Comparison of ENCODE assay signal across 8 cellular contexts in genomic region chr19:3970808-3971598, GRCh38. TPM values are rescaled to one million over a fixed set of nuclear protein-coding genes. Genes with fewer than 3 reads are reported as not detected.
A peak's percentile ranks its signal among the peaks of the same experiment; 100 is the strongest.
DNase-seq lines count a peak whose midpoint lies in the region; ATAC-seq, FAIRE-seq and TF ChIP-seq lines count a peak whose summit lies in the region.

TSS of gene DAPK3 (minus strand) at chr19:3971099. CDS start at chr19:3969735, 1,364 bp downstream.

- intact Hi-C loops in kidney (cut with DNase I) = no loop called here

- peak within 1 kb of the TSS; percentile 83 to 92 for H3K27ac ChIP-seq in kidney (ENCODE audit: low read depth in 2 of 2, low read length in 2 of 2)

- H3K9me3 ChIP-seq in kidney (ENCODE audit: control insufficient read depth in 1 of 2, low read length in 2 of 2) = no peaks in the 10 kb centered on the region

- H3K36me3 ChIP-seq in kidney (ENCODE audit: control insufficient read depth in 1 of 2, insufficient read depth in 2 of 2, low read length in 2 of 2) = peaks cover 4 to 12% of the 10 kb centered on the region in 2 donors

- FAIRE-seq in kidney (lab: Jason Lieb, UNC) = peak; percentile 47

- TF ChIP-seq CTCF in AG10803 (conservative IDR thresholded peaks at IDR 0.05; ENCODE audit: low read length) = no peak
- no peak for TF ChIP-seq CTCF in kidney (IDR thresholded peaks at IDR 0.05; ENCODE audit: borderline replicate concordance, extremely low read depth, insufficient read depth)

- peak within 1 kb of the TSS; percentile 62 to 85 for H3K9ac ChIP-seq in kidney (ENCODE audit: low read length in 2 of 2)

- H3K4me3 ChIP-seq in AG10803 (ENCODE audit: low read length) (peak within 1 kb of the TSS; percentile 94), kidney (ENCODE audit: low read length in 2 of 2) (peak within 1 kb of the TSS; percentile 24 to 75)

- H3K4me1 ChIP-seq in kidney (ENCODE audit: control insufficient read depth in 1 of 2, insufficient read depth in 1 of 2, low read depth in 1 of 2, low read length in 2 of 2) = peaks cover 5 to 12% of the 10 kb centered on the region in 2 donors

- DNase-seq in AG10803 (ENCODE audit: low read depth) = peak; percentile 97
- peak; percentile 95 for DNase-seq in NCI-H460 (ENCODE audit: extremely low read depth, low read depth)
- peak; percentile 97 for DNase-seq in activated CD4-positive, CD25-positive, alpha-beta regulatory T cell treated with anti-CD3 and anti-CD28 coated beads, Interleukin-2, amount 50 U/mL, for 72 hours
- DNase-seq in cerebellar nuclear complex (lab: John Stamatoyannopoulos, UW) = peak; percentile 82 to 95
- peak; percentile 99 for DNase-seq in kidney
- peak; percentile 98 for DNase-seq in stimulated activated CD4-positive, alpha-beta T cell treated with anti-CD3 and anti-CD28 coated beads, Interleukin-15, amount 100 ng/mL, for 24 hours

- peak; percentile 92 for ATAC-seq in GM19043 (IDR thresholded peaks at IDR 0.05; ENCODE audit: low read depth, unreplicated experiment)
- ATAC-seq in HG03378 (IDR thresholded peaks at IDR 0.05; ENCODE audit: unreplicated experiment) = peak; percentile 80

RNA-seq across cellular contexts. Expression of gene DAPK3, which starts in this region (rescaled TPM):
- total RNA-seq in NCI-H460 (2014; rRNA removed; shearing (Covaris generic)) = 25.7 and 32.5 TPM in 2 replicates
- polyA plus RNA-seq in NCI-H460 (2014; cell fraction: nucleus; rRNA removed) = 66.3 and 71.6 TPM in 2 replicates
- 54.6 TPM for total RNA-seq in kidney
- 30.6 TPM for polyA plus RNA-seq in kidney (ENCODE audit: insufficient read depth, low read depth, low replicate concordance)

Comparison
In these comparisons a context has a peak if more than half of its experiments do, and no peak if none do; other contexts are left out.
1. Peak in every context shown above with its lines: DNase-seq, ATAC-seq, H3K4me3 ChIP-seq and H3K27ac ChIP-seq.